24 cellular contexts compared by ENCODE assay signal in the genomic region with DNA sequence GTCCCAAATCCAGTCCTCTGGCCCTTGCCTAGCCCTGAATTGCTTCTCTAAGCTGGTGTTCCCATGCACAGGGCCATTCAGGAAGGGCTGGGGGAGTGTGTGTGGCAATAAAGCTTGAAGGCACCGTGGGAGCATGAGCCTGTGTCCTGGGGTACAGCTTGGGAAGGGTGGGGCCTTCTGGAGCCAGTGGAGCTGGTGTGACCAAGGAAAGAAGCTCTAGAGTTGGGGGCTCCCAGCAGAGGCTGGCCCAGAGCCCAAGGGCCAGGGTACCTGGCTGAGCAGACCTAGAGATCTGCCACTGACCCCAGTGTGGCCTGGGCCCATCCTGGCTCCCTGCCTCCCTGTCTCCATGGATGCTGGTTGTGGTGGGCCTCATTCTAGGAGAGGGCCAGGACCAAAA. TPM values are rescaled to one million over a fixed set of nuclear protein-coding genes. Genes with fewer than 3 reads are reported as not detected.
DNase-seq lines count a peak whose midpoint lies in the region; ATAC-seq and TF ChIP-seq lines count a peak whose summit lies in the region.
"Had no signal": no experiment of that assay in that cellular context is flagged by ENCODE, and none has a peak within 500 bp of the region (broad histone marks: within the 10 kb centered on the region; RNA-seq: fewer than 3 reads in every experiment).

No MANE protein-coding gene starts in this region.

- in situ Hi-C loops in IMR-90 (cut with MboI; ENCODE audit: low sequenced_read_pairs), result no loop called here

- no peak overlapping the region for H3K27ac Mint-ChIP-seq in activated CD8-positive, alpha-beta memory T cell treated with anti-CD3 and anti-CD28 coated beads, Interleukin-2, amount 10 ng/mL, durations not matched to agents 7 days and 5 days
- H3K27ac Mint-ChIP-seq: activated B cell treated with CpG ODN at 0.5 μM for 24 hours had no signal

- POLR2A ChIA-PET in IMR-90 (lab: Charles Lee; ENCODE audit: unreplicated experiment), result no interaction called here

- H4K91ac ChIP-seq in IMR-90 (ENCODE audit: insufficient read depth, low read depth, low read length), result no peak overlapping the region

- H2AK5ac ChIP-seq in IMR-90 (ENCODE audit: low read depth, low read length), result no peak overlapping the region

- no peaks in the 10 kb centered on the region for H4K20me1 ChIP-seq in IMR-90 (ENCODE audit: insufficient read depth, low read length)

- H3K36me3 ChIP-seq in IMR-90 (ENCODE audit: control insufficient read depth, insufficient read depth, low read length) (peaks cover 31% of the 10 kb centered on the region), sigmoid colon (peaks cover 9 to 47% (median 18%) of the 10 kb centered on the region in 4 donors)
- H3K36me3 ChIP-seq: cardiac muscle cell, HAP-1 had no signal

- no peak overlapping the region for H3K4me3 ChIP-seq in IMR-90 (ENCODE audit: insufficient read depth, low read depth, low read length)
- H3K4me3 ChIP-seq in sigmoid colon, result no peak overlapping the region
- H3K4me3 ChIP-seq: cardiac muscle cell, HAP-1, prostate gland, vagina had no signal

- TF ChIP-seq EP300 in sigmoid colon (IDR thresholded peaks at IDR 0.05), result no peak

- H3K36me3 Mint-ChIP-seq in activated CD8-positive, alpha-beta memory T cell treated with anti-CD3 and anti-CD28 coated beads, Interleukin-2, amount 10 ng/mL, durations not matched to agents 7 days and 5 days, result no peaks in the 10 kb centered on the region

- H3K56ac ChIP-seq in IMR-90 (ENCODE audit: extremely low read depth, insufficient read depth, low read length), result no peak overlapping the region

- dilution Hi-C loops in IMR-90 (cut with HindIII; ENCODE audit: low sequenced_read_pairs, unreplicated experiment), result no loop called here

- no peak overlapping the region for H3K4ac ChIP-seq in IMR-90 (ENCODE audit: low read depth, low read length)

- H2AFZ ChIP-seq in IMR-90 (replicated peaks; ENCODE audit: low read length, poor library complexity), result peak overlapping the region; percentile 32

- no peak overlapping the region for H4K8ac ChIP-seq in IMR-90 (ENCODE audit: low read depth in 2 of 2, low read length in 2 of 2)

- intact Hi-C loops in IMR-90 (cut with micrococcal nuclease) (no loop called here), sigmoid colon (cut with DNase I) (loop anchor here (10.0 kb wide), 1 partner anchor 234 kb away; the partner anchor contains the start of gene KBTBD12)

- no peaks in the 10 kb centered on the region for H3K27me3 ChIP-seq in IMR-90 (ENCODE audit: control insufficient read depth, insufficient read depth, low read length)
- H3K27me3 ChIP-seq in sigmoid colon, result no peaks in the 10 kb centered on the region
- H3K27me3 ChIP-seq: cardiac muscle cell, vagina had no signal

- H3K9ac ChIP-seq in IMR-90 (ENCODE audit: low read depth, low read length), result no peak overlapping the region
- H3K9ac ChIP-seq: SK-N-SH had no signal

- H3K9me3 Mint-ChIP-seq in activated CD8-positive, alpha-beta memory T cell treated with anti-CD3 and anti-CD28 coated beads, Interleukin-2, amount 10 ng/mL, durations not matched to agents 7 days and 5 days (ENCODE audit: low read depth), result no peaks in the 10 kb centered on the region
- H3K9me3 Mint-ChIP-seq: activated B cell treated with CpG ODN at 0.5 μM for 24 hours, immature natural killer cell had no signal

- H2BK5ac ChIP-seq in IMR-90 (ENCODE audit: low read depth, low read length, poor library complexity, severe bottlenecking), result no peak overlapping the region

- no peak overlapping the region for H4K5ac ChIP-seq in IMR-90 (ENCODE audit: low read depth, low read length)

- BruUV-seq in IMR-90 (replicated peaks; lab: Mats Ljungman, UMichigan), result no TSS peak

- no peak overlapping the region for H3K23ac ChIP-seq in IMR-90 (ENCODE audit: low read depth, low read length)

- WGBS in IMR-90 (ENCODE audit: extremely low coverage in 2 of 2, insufficient read length in 1 of 2), 2 experiments, result 100% methylated on average over 1 of the region's 1 CpG; no CpG with 5 or more reads in 1 of the 2 experiments
- 77 to 87% methylated on average over 1 of the region's 1 CpG for WGBS in sigmoid colon, 2 donors

- no peaks in the 10 kb centered on the region for H3K4me1 ChIP-seq in IMR-90 (ENCODE audit: control insufficient read depth, insufficient read depth, low read length)
- H3K4me1 ChIP-seq in sigmoid colon, result peaks cover 0 to 4% (median 0%) of the 10 kb centered on the region in 4 donors
- H3K4me1 ChIP-seq: HAP-1, prostate gland had no signal

- H2BK120ac ChIP-seq in IMR-90 (ENCODE audit: low read depth, low read length), result no peak overlapping the region

- no peak for ATAC-seq in activated CD8-positive, alpha-beta memory T cell treated with anti-CD3 and anti-CD28 coated beads, Interleukin-2, amount 10 ng/mL, durations not matched to agents 7 days and 5 days
- ATAC-seq in IMR-90 (ENCODE audit: low read depth) (no peak), left lobe of liver (no peak), GM18511 (IDR thresholded peaks at IDR 0.05; ENCODE audit: unreplicated experiment) (no peak)

- no peak overlapping the region for H3K18ac ChIP-seq in IMR-90 (ENCODE audit: low read depth, low read length)

- 0 out of 2 replicates have a peak, but pooled peaks cover 2% of the 10 kb centered on the region for H3K9me1 ChIP-seq in IMR-90 (ENCODE audit: insufficient read depth, low read length)

- H3K14ac ChIP-seq in IMR-90 (replicated peaks; ENCODE audit: low read depth, low read length), result no peak overlapping the region

- no peak for TF ChIP-seq CTCF in IMR-90 (conservative IDR thresholded peaks at IDR 0.05; ENCODE audit: low read depth, low read length)
- no peak for TF ChIP-seq CTCF in sigmoid colon (IDR thresholded peaks at IDR 0.05)

- H3K9me3 ChIP-seq in IMR-90 (ENCODE audit: control insufficient read depth, insufficient read depth, low read length), result no peaks in the 10 kb centered on the region
- no peaks in the 10 kb centered on the region for H3K9me3 ChIP-seq in sigmoid colon
- H3K9me3 ChIP-seq: HAP-1, prostate gland, SK-N-SH, vagina had no signal

- TF ChIP-seq POLR2A in IMR-90 (IDR thresholded peaks at IDR 0.05; ENCODE audit: low read depth, low read length) (no peak), sigmoid colon (IDR thresholded peaks at IDR 0.05) (no peak)

- CTCF ChIA-PET in activated CD8-positive, alpha-beta memory T cell treated with anti-CD3 and anti-CD28 coated beads, Interleukin-2, amount 10 ng/mL, durations not matched to agents 7 days and 5 days (lab: Charles Lee), result interaction anchor here (2.0 to 4.5 kb wide), 2 partner anchors 15 to 106 kb away, joined by 7 to 29 read pairs; no protein-coding TSS in a partner anchor
- CTCF ChIA-PET in IMR-90 (lab: Yijun Ruan, JAX), result interaction anchor here (1.3 kb wide), 1 partner anchor 22 kb away, joined by 3 read pairs; no protein-coding TSS in a partner anchor

- no peak for TF ChIP-seq RAD21 in IMR-90 (IDR thresholded peaks at IDR 0.05; ENCODE audit: low read length)

- no peaks in the 10 kb centered on the region for H3K79me1 ChIP-seq in IMR-90 (ENCODE audit: low read depth in 1 of 2, low read length in 2 of 2)

- no peak overlapping the region for H2BK20ac ChIP-seq in IMR-90 (ENCODE audit: low read depth, low read length)

- no peak overlapping the region for H2BK15ac ChIP-seq in IMR-90 (ENCODE audit: low read depth, low read length)

- H3K27ac ChIP-seq in IMR-90 (ENCODE audit: insufficient read depth, low read length), result no peak overlapping the region
- no peak overlapping the region for H3K27ac ChIP-seq in sigmoid colon
- H3K27ac ChIP-seq: cardiac muscle cell, prostate gland, vagina had no signal

- no peak overlapping the region for H3K4me3 Mint-ChIP-seq in activated CD8-positive, alpha-beta memory T cell treated with anti-CD3 and anti-CD28 coated beads, Interleukin-2, amount 10 ng/mL, durations not matched to agents 7 days and 5 days
- H3K4me3 Mint-ChIP-seq: activated B cell treated with CpG ODN at 0.5 μM for 24 hours, immature natural killer cell had no signal

- H3K4me2 ChIP-seq in IMR-90 (ENCODE audit: low read depth, low read length), result no peak overlapping the region
- H3K4me2 ChIP-seq: SK-N-SH had no signal

- H3K27me3 Mint-ChIP-seq in activated CD8-positive, alpha-beta memory T cell treated with anti-CD3 and anti-CD28 coated beads, Interleukin-2, amount 10 ng/mL, durations not matched to agents 7 days and 5 days, result no peaks in the 10 kb centered on the region
- H3K27me3 Mint-ChIP-seq: activated B cell treated with CpG ODN at 0.5 μM for 24 hours had no signal

- peak; percentile 49 for DNase-seq in activated CD8-positive, alpha-beta memory T cell treated with anti-CD3 and anti-CD28 coated beads for 24 hours
- DNase-seq in activated CD8-positive, alpha-beta memory T cell treated with anti-CD3 and anti-CD28 coated beads, Interleukin-2, amount 10 ng/mL, durations not matched to agents 7 days and 5 days, result no peak
- DNase-seq in IMR-90, result no peak
- DNase-seq in left lobe of liver (ENCODE audit: low spot score), result peak; percentile 41
- DNase-seq in sigmoid colon, result peak; percentile 50
- DNase-seq in anterior cingulate cortex (lab: John Stamatoyannopoulos, UW), result no peak
- DNase-seq in HPDE6-E6E7 (ENCODE audit: extremely low spot score), result no peak
- DNase-seq: 8988T; AML-193; amniotic stem cell; immature natural killer cell; Kasumi-1; NCI-H1092; NCI-H1930; SK-N-SH; small intestine; stimulated activated CD4-positive, alpha-beta T cell treated with anti-CD3 and anti-CD28 coated beads, Interleukin-2, amount 100 ng/mL, for 48 hours; T-helper 9 cell had no signal

- peaks cover 3% of the 10 kb centered on the region for H3K4me1 Mint-ChIP-seq in activated CD8-positive, alpha-beta memory T cell treated with anti-CD3 and anti-CD28 coated beads, Interleukin-2, amount 10 ng/mL, durations not matched to agents 7 days and 5 days

- H2AK9ac ChIP-seq in IMR-90 (replicated peaks; ENCODE audit: low read depth, low read length, poor library complexity), result peak overlapping the region; percentile 55

RNA-seq across cellular contexts. Expression of gene ABTB1, which starts 8.0 kb away (rescaled TPM):
- 10 to 100 TPM; 16.0 to 19.4 TPM for total RNA-seq in activated CD8-positive, alpha-beta memory T cell treated with anti-CD3 and anti-CD28 coated beads, Interleukin-2, amount 10 ng/mL, durations not matched to agents 7 days and 5 days
- total RNA-seq in IMR-90 (2012; rRNA removed), result 3.2 and 3.3 TPM in 2 replicates
- 23.0 and 25.3 TPM in 2 replicates for polyA plus RNA-seq in IMR-90 (2012; rRNA removed)
- polyA plus RNA-seq in IMR-90 (2012; cell fraction: cytosol; rRNA removed), result 18.6 and 29.2 TPM in 2 replicates
- 139 and 305 TPM in 2 replicates for polyA plus RNA-seq in IMR-90 (2012; cell fraction: nucleus; rRNA removed; ENCODE audit: low replicate concordance)
- total RNA-seq in left lobe of liver, result 16.3 TPM
- 10 to 100 TPM; 33.5 to 75.3 (median 49.1) TPM for total RNA-seq in sigmoid colon
- 10 to 100 TPM; 18.0 to 36.5 (median 24.6) TPM for polyA plus RNA-seq in sigmoid colon

RNA-seq across cellular contexts. Expression of gene PODXL2, which starts 51.8 kb away (rescaled TPM):
- total RNA-seq in activated CD8-positive, alpha-beta memory T cell treated with anti-CD3 and anti-CD28 coated beads, Interleukin-2, amount 10 ng/mL, durations not matched to agents 7 days and 5 days, result 1 to 10 TPM; 1.4 to 2.2 TPM
- 1.6 and 1.7 TPM in 2 replicates for total RNA-seq in IMR-90 (2012; rRNA removed)
- polyA plus RNA-seq in IMR-90 (2012; rRNA removed), result 5.4 and 5.8 TPM in 2 replicates
- polyA plus RNA-seq in IMR-90 (2012; cell fraction: cytosol; rRNA removed), result 2.9 and 6.6 TPM in 2 replicates
- polyA plus RNA-seq in IMR-90 (2012; cell fraction: nucleus; rRNA removed; ENCODE audit: low replicate concordance), result 2.4 and 3.5 TPM in 2 replicates
- 1.5 TPM for total RNA-seq in left lobe of liver
- 1 to 10 TPM; 2.0 to 4.3 (median 2.4) TPM for total RNA-seq in sigmoid colon
- polyA plus RNA-seq in sigmoid colon, result 10 to 100 TPM in 1 of 3 donors, 1 to 10 TPM in 2; 2.5 to 16.7 (median 3.0) TPM

Comparison
In these comparisons a context has a peak if more than half of its experiments do, and no peak if none do; other contexts are left out.
1. DNase-seq: peak in activated CD8-positive, alpha-beta memory T cell treated with anti-CD3 and anti-CD28 coated beads for 24 hours (single experiment), left lobe of liver (single experiment) and sigmoid colon (single experiment); none in activated CD8-positive, alpha-beta memory T cell treated with anti-CD3 and anti-CD28 coated beads, Interleukin-2, amount 10 ng/mL, durations not matched to agents 7 days and 5 days (single experiment), IMR-90 (single experiment), anterior cingulate cortex (0 of 58) and HPDE6-E6E7 (single experiment).